In genomic region chr7:158247758-158248487, GRCh38 we compare ENCODE assay signal across 29 cellular contexts.
DNase-seq lines count a peak whose midpoint lies in the region; ATAC-seq, FAIRE-seq and TF ChIP-seq lines count a peak whose summit lies in the region.
"Had no signal": no experiment of that assay in that cellular context is flagged by ENCODE, and none has a peak within 500 bp of the region (broad histone marks: within the 10 kb centered on the region; RNA-seq: fewer than 3 reads in every experiment).

No MANE protein-coding gene starts in this region.

- H3K4me3 Mint-ChIP-seq in endodermal cell: no peak overlapping the region
- H3K4me3 Mint-ChIP-seq: CD14-positive monocyte; CD8-positive, alpha-beta memory T cell had no signal

- FAIRE-seq in HepG2 (lab: Jason Lieb, UNC): no peak
- FAIRE-seq: GM12891, GM19239, H1, RCC 7860 had no signal

- H3K9me3 ChIP-seq in right atrium auricular region: no peaks in the 10 kb centered on the region
- H3K9me3 ChIP-seq in right cardiac atrium (ENCODE audit: control insufficient read depth, low read length): no peaks in the 10 kb centered on the region
- peaks cover 96% of the 10 kb centered on the region for H3K9me3 ChIP-seq in endodermal cell (ENCODE audit: control insufficient read depth, low read length)
- no peaks in the 10 kb centered on the region for H3K9me3 ChIP-seq in vagina
- no peaks in the 10 kb centered on the region for H3K9me3 ChIP-seq in HepG2 (ENCODE audit: low read length)
- H3K9me3 ChIP-seq: MG63 had no signal

- DNase-seq in right atrium auricular region (ENCODE audit: low spot score) (peak; percentile 32), right cardiac atrium (no peak), endodermal cell (peak; percentile 6), sciatic nerve (ENCODE audit: low spot score) (peak; percentile 18), vagina (ENCODE audit: extremely low spot score in 2 of 2) (peak; percentile 52), HepG2 (ENCODE audit: low spot score) (no peak), mucosa of gallbladder (ENCODE audit: low spot score) (no peak), HCEC 1CT (no peak)
- DNase-seq: BE2C; CD8-positive, alpha-beta memory T cell; DMS 273 treated with DMSO at 0.1 percent for 48 hours; DMS79 treated with DMSO at 0.1 percent for 48 hours; GF-D8; IMR-90; KG1; MG63; NCI-H1105 treated with DMSO at 0.1 percent for 48 hours; NCI-H146; NCI-H1930; NCI-H2107; NCI-H446; NCI-H524 treated with DMSO at 0.1 percent for 48 hours; NCI-H774; SIG-M5 had no signal

- in situ Hi-C loops in HepG2 (cut with HindIII; ENCODE audit: extremely low pct_ligation_motif_present, low pct_unique_long_range_greater_than_20kb): no loop called here

- no peak overlapping the region for H3K4me3 ChIP-seq in right atrium auricular region
- no peak overlapping the region for H3K4me3 ChIP-seq in right cardiac atrium (ENCODE audit: low read length)
- H3K4me3 ChIP-seq in endodermal cell (ENCODE audit: low read length): peak overlapping the region; percentile 71
- no peak overlapping the region for H3K4me3 ChIP-seq in vagina
- H3K4me3 ChIP-seq in HepG2 (replicated peaks in 1 of 3; ENCODE audit: insufficient read depth in 1 of 3, low read depth in 2 of 3, low read length in 3 of 3): no peak overlapping the region
- H3K4me3 ChIP-seq: MG63 had no signal

- no peaks in the 10 kb centered on the region for H3K27me3 Mint-ChIP-seq in endodermal cell (ENCODE audit: insufficient read depth)
- H3K27me3 Mint-ChIP-seq: CD8-positive, alpha-beta memory T cell had no signal

- no peak for ATAC-seq in right cardiac atrium
- ATAC-seq in sciatic nerve: no peak
- ATAC-seq in HepG2: no peak

- no peak for TF ChIP-seq POLR2A in vagina (IDR thresholded peaks at IDR 0.05)
- no peak for TF ChIP-seq POLR2A in HepG2 (IDR thresholded peaks at IDR 0.05; ENCODE audit: insufficient read depth in 1 of 2, low read depth in 2 of 2, low read length in 2 of 2)

- TF ChIP-seq RAD21 in HepG2 (CRISPR knock-in tag; IDR thresholded peaks at IDR 0.05): no peak

- no peaks in the 10 kb centered on the region for H3K4me1 Mint-ChIP-seq in endodermal cell
- H3K4me1 Mint-ChIP-seq: CD14-positive monocyte; CD8-positive, alpha-beta memory T cell had no signal

- intact Hi-C loops in right cardiac atrium (cut with DNase I) (no loop called here), sciatic nerve (cut with DNase I) (no loop called here), vagina (cut with DNase I) (no loop called here), HepG2 (cut with micrococcal nuclease; ENCODE audit: unreplicated experiment) (no loop called here)

- H3K36me3 Mint-ChIP-seq in endodermal cell (ENCODE audit: low read depth): no peaks in the 10 kb centered on the region
- H3K36me3 Mint-ChIP-seq: CD14-positive monocyte; CD8-positive, alpha-beta memory T cell had no signal

- BruUV-seq in HepG2 (replicated peaks; lab: Mats Ljungman, UMichigan): no TSS peak

- CTCF ChIA-PET in HepG2 (lab: Yijun Ruan, JAX; ENCODE audit: low intra/inter-chr PET ratio, low total read pairs): no interaction called here

- no peaks in the 10 kb centered on the region for H3K79me2 ChIP-seq in HepG2 (ENCODE audit: insufficient read depth, low read length)

- H3K9ac ChIP-seq in endodermal cell (ENCODE audit: extremely low read depth, low read length, poor library complexity, severe bottlenecking): no peak overlapping the region
- H3K9ac ChIP-seq in HepG2 (ENCODE audit: insufficient read depth, low read depth, low read length): no peak overlapping the region

- H3K36me3 ChIP-seq in right atrium auricular region (no peaks in the 10 kb centered on the region), endodermal cell (ENCODE audit: control insufficient read depth, insufficient read depth, low read length) (no peaks in the 10 kb centered on the region), vagina (no peaks in the 10 kb centered on the region), HepG2 (replicated peaks in 1 of 2; ENCODE audit: control insufficient read depth in 1 of 2, insufficient read depth in 2 of 2, low read length in 2 of 2) (no peaks in the 10 kb centered on the region; a peak in 1 of 5 replicates)
- H3K36me3 ChIP-seq: BE2C, MG63 had no signal

- H3K27ac ChIP-seq in right atrium auricular region (no peak overlapping the region), right cardiac atrium (ENCODE audit: low read length) (no peak overlapping the region), endodermal cell (ENCODE audit: low read depth, low read length) (no peak overlapping the region), vagina (no peak overlapping the region), HepG2 (ENCODE audit: extremely low read length, insufficient read depth, low read length) (no peak overlapping the region)

- no peak overlapping the region for H2AFZ ChIP-seq in HepG2 (ENCODE audit: low read length)

- 80% methylated on average over 14 of the region's 14 CpGs for WGBS in right cardiac atrium
- WGBS in endodermal cell (ENCODE audit: insufficient coverage in 1 of 2, insufficient read length in 1 of 2), 2 experiments: 76 to 77% methylated on average over 12 to 14 of the region's 14 CpGs
- 78% methylated on average over 13 of the region's 14 CpGs for WGBS in HepG2 (ENCODE audit: low lambda C conversion rate)

- H3K9me3 Mint-ChIP-seq in endodermal cell: peaks cover 5% of the 10 kb centered on the region

- H3K27me3 ChIP-seq in right atrium auricular region (no peaks in the 10 kb centered on the region), right cardiac atrium (ENCODE audit: control insufficient read depth, insufficient read depth) (no peaks in the 10 kb centered on the region), endodermal cell (ENCODE audit: control insufficient read depth, insufficient read depth, low read length, poor library complexity, severe bottlenecking) (no peaks in the 10 kb centered on the region), vagina (no peaks in the 10 kb centered on the region), HepG2 (ENCODE audit: control insufficient read depth in 1 of 2, insufficient read depth in 2 of 2, low read length in 2 of 2) (no peaks in the 10 kb centered on the region)
- H3K27me3 ChIP-seq: BE2C had no signal

- H3K4me2 ChIP-seq in HepG2 (ENCODE audit: low read depth, low read length): no peak overlapping the region

- POLR2A ChIA-PET in HepG2 (lab: Yijun Ruan, JAX): no interaction called here

- TF ChIP-seq CTCF in right atrium auricular region (IDR thresholded peaks at IDR 0.05): no peak
- no peak for TF ChIP-seq CTCF in endodermal cell (conservative IDR thresholded peaks at IDR 0.05)
- no peak for TF ChIP-seq CTCF in vagina (IDR thresholded peaks at IDR 0.05)
- TF ChIP-seq CTCF in HepG2 (CRISPR knock-in tag; IDR thresholded peaks at IDR 0.05): no peak

- peaks cover 39% of the 10 kb centered on the region for H4K20me1 ChIP-seq in HepG2 (ENCODE audit: insufficient read depth, low read length)

- TF ChIP-seq EP300 in HepG2 (IDR thresholded peaks at IDR 0.05; ENCODE audit: low read depth in 2 of 2, low read length in 2 of 2) (no peak), HepG2 (CRISPR knock-in tag; IDR thresholded peaks at IDR 0.05; ENCODE audit: borderline replicate concordance) (no peak)

- no peak overlapping the region for H3K27ac Mint-ChIP-seq in endodermal cell
- H3K27ac Mint-ChIP-seq: CD14-positive monocyte; CD8-positive, alpha-beta memory T cell had no signal

- H3K4me1 ChIP-seq in right atrium auricular region (no peaks in the 10 kb centered on the region), right cardiac atrium (ENCODE audit: control insufficient read depth, insufficient read depth, low read length) (no peaks in the 10 kb centered on the region), endodermal cell (ENCODE audit: control insufficient read depth, insufficient read depth, low read length) (no peaks in the 10 kb centered on the region), vagina (no peaks in the 10 kb centered on the region), HepG2 (ENCODE audit: insufficient read depth, low read length) (no peaks in the 10 kb centered on the region)
- H3K4me1 ChIP-seq: BE2C had no signal

TF ChIP-seq in HepG2, 621 proteins besides CTCF, POLR2A, EP300 and RAD21 (continues in another document):
- TF ChIP-seq ERF (CRISPR knock-in tag; IDR thresholded peaks at IDR 0.05): no peak
- no peak for TF ChIP-seq AKAP8 (CRISPR knock-in tag; IDR thresholded peaks at IDR 0.05)
- TF ChIP-seq TOPORS (CRISPR knock-in tag; IDR thresholded peaks at IDR 0.05): no peak
- TF ChIP-seq, protein P1, sequence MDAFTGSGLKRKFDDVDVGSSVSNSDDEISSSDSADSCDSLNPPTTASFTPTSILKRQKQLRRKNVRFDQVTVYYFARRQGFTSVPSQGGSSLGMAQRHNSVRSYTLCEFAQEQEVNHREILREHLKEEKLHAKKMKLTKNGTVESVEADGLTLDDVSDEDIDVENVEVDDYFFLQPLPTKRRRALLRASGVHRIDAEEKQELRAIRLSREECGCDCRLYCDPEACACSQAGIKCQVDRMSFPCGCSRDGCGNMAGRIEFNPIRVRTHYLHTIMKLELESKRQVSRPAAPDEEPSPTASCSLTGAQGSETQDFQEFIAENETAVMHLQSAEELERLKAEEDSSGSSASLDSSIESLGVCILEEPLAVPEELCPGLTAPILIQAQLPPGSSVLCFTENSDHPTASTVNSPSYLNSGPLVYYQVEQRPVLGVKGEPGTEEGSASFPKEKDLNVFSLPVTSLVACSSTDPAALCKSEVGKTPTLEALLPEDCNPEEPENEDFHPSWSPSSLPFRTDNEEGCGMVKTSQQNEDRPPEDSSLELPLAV (CRISPR knock-in tag; conservative IDR thresholded peaks at IDR 0.05; ENCODE audit: low read depth): no peak

Comparison
In these comparisons a context has a peak if more than half of its experiments do, and no peak if none do; other contexts are left out.
1. DNase-seq: peak in right atrium auricular region (single experiment), endodermal cell (single experiment), sciatic nerve (single experiment) and vagina (2 of 2); none in right cardiac atrium (0 of 3), HepG2 (single experiment), mucosa of gallbladder (single experiment) and HCEC 1CT (single experiment).